Comparison of ENCODE assay signal across 2 cellular contexts in genomic region chr2:39481611-39482010, GRCh38.
A peak's percentile ranks its signal among the peaks of the same experiment; 100 is the strongest.
TF ChIP-seq lines count a peak whose summit lies in the region.

No MANE protein-coding gene starts in this region.

TF ChIP-seq in A549, 52 proteins besides CTCF, POLR2A, EP300 and RAD21 (continued from another document):
- TF ChIP-seq, protein P1, sequence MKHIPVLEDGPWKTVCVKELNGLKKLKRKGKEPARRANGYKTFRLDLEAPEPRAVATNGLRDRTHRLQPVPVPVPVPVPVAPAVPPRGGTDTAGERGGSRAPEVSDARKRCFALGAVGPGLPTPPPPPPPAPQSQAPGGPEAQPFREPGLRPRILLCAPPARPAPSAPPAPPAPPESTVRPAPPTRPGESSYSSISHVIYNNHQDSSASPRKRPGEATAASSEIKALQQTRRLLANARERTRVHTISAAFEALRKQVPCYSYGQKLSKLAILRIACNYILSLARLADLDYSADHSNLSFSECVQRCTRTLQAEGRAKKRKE (CRISPR knock-in tag; IDR thresholded peaks at IDR 0.05; ENCODE audit: low read depth): no peak
- TF ChIP-seq, protein P2, sequence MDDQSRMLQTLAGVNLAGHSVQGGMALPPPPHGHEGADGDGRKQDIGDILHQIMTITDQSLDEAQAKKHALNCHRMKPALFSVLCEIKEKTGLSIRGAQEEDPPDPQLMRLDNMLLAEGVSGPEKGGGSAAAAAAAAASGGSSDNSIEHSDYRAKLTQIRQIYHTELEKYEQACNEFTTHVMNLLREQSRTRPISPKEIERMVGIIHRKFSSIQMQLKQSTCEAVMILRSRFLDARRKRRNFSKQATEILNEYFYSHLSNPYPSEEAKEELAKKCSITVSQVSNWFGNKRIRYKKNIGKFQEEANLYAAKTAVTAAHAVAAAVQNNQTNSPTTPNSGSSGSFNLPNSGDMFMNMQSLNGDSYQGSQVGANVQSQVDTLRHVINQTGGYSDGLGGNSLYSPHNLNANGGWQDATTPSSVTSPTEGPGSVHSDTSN (IDR thresholded peaks at IDR 0.05): no peak
- TF ChIP-seq BHLHE40 (IDR thresholded peaks at IDR 0.05; ENCODE audit: low read depth, low read length) (no peak), JUNB (IDR thresholded peaks at IDR 0.05) (peak; percentile 43; the same call in 1 of the 2 replicates), FOSL2 (IDR thresholded peaks at IDR 0.05) (peak; percentile 49; the same call in 1 of the 2 replicates), FOSL2 (CRISPR knock-in tag; IDR thresholded peaks at IDR 0.05) (peak; percentile 91), RCOR1 (IDR thresholded peaks at IDR 0.05; ENCODE audit: low read depth, low read length) (no peak), MAFK (IDR thresholded peaks at IDR 0.05; ENCODE audit: partially characterized antibody) (no peak)
- TF ChIP-seq, protein P3, sequence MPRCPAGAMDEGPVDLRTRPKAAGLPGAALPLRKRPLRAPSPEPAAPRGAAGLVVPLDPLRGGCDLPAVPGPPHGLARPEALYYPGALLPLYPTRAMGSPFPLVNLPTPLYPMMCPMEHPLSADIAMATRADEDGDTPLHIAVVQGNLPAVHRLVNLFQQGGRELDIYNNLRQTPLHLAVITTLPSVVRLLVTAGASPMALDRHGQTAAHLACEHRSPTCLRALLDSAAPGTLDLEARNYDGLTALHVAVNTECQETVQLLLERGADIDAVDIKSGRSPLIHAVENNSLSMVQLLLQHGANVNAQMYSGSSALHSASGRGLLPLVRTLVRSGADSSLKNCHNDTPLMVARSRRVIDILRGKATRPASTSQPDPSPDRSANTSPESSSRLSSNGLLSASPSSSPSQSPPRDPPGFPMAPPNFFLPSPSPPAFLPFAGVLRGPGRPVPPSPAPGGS (IDR thresholded peaks at IDR 0.05): no peak
- TF ChIP-seq, protein P4, sequence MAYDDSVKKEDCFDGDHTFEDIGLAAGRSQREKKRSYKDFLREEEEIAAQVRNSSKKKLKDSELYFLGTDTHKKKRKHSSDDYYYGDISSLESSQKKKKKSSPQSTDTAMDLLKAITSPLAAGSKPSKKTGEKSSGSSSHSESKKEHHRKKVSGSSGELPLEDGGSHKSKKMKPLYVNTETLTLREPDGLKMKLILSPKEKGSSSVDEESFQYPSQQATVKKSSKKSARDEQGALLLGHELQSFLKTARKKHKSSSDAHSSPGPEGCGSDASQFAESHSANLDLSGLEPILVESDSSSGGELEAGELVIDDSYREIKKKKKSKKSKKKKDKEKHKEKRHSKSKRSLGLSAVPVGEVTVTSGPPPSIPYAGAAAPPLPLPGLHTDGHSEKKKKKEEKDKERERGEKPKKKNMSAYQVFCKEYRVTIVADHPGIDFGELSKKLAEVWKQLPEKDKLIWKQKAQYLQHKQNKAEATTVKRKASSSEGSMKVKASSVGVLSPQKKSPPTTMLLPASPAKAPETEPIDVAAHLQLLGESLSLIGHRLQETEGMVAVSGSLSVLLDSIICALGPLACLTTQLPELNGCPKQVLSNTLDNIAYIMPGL (CRISPR knock-in tag; IDR thresholded peaks at IDR 0.05; ENCODE audit: borderline replicate concordance): no peak

TF ChIP-seq in SK-N-SH treated with all-trans-retinoic acid at 6 μM for 48 hours, 23 proteins besides CTCF, POLR2A, EP300 and RAD21 (continued from another document):
- TF ChIP-seq RARB (CRISPR knock-in tag; IDR thresholded peaks at IDR 0.05): no peak
